In the genomic region with DNA sequence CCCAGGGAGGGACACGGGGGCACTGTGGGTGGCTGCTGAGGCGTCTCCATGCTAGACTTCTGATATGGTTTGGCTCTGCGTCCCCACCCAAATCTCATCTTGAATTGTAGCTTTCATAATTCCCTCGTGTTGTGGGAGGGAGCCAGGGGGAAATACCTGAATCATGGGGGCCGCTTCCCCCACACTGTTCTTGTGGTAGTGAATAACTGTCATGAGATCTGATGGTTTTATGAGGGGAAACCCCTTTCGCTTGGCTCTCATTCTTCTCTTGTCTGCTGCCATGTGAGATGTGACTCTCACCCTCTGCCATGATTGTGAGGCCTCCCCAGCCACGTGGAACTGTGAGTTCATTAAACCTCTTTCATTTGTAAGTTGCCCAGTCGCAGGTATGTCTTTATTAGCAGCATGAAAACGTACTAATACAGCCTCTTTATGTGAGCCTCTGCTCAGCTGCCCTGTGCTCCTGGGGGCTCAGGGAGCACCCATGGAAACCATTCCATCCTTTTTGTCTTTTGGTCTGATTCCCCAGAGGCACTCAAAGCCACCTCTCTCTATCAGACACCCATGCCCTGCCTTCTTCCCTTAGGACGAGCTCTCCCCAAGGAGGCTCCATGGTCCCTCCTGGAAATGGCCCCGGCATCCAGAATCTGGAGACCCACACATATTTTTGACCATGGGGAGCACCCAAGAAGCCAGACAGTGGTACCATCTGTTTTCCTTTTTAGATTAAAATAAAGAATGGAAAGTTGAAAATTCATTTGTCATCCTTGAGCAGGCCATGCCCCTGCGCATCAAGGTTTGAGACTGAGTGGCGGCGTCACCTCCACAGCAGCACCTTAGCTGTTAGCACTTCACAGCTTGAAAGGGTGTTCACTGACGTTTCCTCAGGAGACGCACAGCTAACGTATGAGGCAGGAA, we compare ENCODE assay signal across 8 cellular contexts.
"Had no signal": no experiment of that assay in that cellular context is flagged by ENCODE, and none has a peak within 500 bp of the region (broad histone marks: within the 10 kb centered on the region; RNA-seq: fewer than 3 reads in every experiment).

No MANE protein-coding gene starts in this region.

- DNase-seq: activated CD4-positive, alpha-beta T cell treated with anti-CD3 and anti-CD28 coated beads, Interleukin-2, amount 50 U/mL, for 1 hour; activated gamma-delta T cell treated with Interleukin-2 at 50 U/mL for 16 hours; activated T-cell treated with anti-CD3 and anti-CD28 coated beads, Interleukin-2, amount 50 U/mL, for 72 hours; dorsolateral prefrontal cortex; retina; T-helper 2 cell; uterus had no signal

- ATAC-seq: activated T-cell treated with anti-CD3 and anti-CD28 coated beads, Interleukin-2, amount 50 U/mL, for 72 hours; gastroesophageal sphincter had no signal

- H3K4me3 Mint-ChIP-seq: activated T-cell treated with anti-CD3 and anti-CD28 coated beads, Interleukin-2, amount 50 U/mL, for 72 hours had no signal

- H3K27ac Mint-ChIP-seq: activated T-cell treated with anti-CD3 and anti-CD28 coated beads, Interleukin-2, amount 50 U/mL, for 72 hours had no signal
